1 cellular context compared by ENCODE assay signal in the genomic region with DNA sequence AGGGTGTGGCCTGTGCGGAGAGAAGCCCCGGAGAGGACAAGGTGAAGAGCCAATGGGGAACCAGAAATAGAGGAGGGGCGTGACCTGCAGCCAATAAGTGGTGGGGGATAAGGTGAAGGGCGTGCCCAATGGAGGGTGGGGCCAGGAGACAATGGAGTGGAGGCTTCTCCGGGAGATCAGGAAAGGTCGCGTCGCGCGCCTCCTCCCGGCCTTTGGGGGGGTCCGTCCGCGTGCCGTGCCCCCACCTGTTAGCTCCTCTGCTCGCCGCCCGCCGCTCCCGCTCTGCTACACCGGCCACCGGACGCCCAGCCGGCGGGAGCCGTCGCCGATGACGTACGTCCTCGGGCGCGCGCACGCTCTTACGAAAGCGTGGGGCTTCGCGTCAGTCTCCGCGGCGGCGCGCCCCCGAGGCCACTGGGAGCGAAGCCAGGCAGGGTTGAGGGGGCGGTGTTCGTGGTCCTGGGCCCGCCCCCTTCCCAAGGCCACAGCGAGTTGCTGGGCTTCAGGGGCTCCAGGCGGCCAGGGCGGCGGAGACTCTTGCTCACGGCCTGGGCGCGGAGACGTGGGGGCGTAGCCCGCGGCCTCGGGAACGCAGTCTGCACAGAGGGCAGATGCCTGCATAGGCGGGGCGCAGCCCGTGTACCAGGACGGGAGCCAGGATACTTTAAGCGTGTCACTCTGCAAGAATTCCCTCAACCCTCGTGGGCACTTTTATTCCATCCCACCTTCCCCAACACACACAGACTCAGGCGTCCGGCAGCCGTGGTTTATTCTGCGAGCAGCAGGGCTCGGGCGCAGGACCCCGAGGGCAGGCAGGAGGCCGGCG.
TF ChIP-seq lines count a peak whose summit lies in the region.

A gene (minus strand): TSS at position 337 of the 826 bp plus-strand sequence. CDS start 3,353 bp downstream, outside the sequence.

TF ChIP-seq in HepG2, 621 proteins besides CTCF, POLR2A, EP300 and RAD21 (continued from another document and continues in another):
- TF ChIP-seq, protein P1, sequence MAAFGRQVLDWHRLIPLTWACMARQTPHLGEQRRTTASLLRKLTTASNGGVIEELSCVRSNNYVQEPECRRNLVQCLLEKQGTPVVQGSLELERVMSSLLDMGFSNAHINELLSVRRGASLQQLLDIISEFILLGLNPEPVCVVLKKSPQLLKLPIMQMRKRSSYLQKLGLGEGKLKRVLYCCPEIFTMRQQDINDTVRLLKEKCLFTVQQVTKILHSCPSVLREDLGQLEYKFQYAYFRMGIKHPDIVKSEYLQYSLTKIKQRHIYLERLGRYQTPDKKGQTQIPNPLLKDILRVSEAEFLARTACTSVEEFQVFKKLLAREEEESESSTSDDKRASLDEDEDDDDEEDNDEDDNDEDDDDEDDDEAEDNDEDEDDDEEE (CRISPR knock-in tag; IDR thresholded peaks at IDR 0.05): peak; percentile 93; the same call in 1 of the 2 replicates
- TF ChIP-seq, protein P2, sequence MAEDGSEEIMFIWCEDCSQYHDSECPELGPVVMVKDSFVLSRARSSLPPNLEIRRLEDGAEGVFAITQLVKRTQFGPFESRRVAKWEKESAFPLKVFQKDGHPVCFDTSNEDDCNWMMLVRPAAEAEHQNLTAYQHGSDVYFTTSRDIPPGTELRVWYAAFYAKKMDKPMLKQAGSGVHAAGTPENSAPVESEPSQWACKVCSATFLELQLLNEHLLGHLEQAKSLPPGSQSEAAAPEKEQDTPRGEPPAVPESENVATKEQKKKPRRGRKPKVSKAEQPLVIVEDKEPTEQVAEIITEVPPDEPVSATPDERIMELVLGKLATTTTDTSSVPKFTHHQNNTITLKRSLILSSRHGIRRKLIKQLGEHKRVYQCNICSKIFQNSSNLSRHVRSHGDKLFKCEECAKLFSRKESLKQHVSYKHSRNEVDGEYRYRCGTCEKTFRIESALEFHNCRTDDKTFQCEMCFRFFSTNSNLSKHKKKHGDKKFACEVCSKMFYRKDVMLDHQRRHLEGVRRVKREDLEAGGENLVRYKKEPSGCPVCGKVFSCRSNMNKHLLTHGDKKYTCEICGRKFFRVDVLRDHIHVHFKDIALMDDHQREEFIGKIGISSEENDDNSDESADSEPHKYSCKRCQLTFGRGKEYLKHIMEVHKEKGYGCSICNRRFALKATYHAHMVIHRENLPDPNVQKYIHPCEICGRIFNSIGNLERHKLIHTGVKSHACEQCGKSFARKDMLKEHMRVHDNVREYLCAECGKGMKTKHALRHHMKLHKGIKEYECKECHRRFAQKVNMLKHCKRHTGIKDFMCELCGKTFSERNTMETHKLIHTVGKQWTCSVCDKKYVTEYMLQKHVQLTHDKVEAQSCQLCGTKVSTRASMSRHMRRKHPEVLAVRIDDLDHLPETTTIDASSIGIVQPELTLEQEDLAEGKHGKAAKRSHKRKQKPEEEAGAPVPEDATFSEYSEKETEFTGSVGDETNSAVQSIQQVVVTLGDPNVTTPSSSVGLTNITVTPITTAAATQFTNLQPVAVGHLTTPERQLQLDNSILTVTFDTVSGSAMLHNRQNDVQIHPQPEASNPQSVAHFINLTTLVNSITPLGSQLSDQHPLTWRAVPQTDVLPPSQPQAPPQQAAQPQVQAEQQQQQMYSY (CRISPR knock-in tag; IDR thresholded peaks at IDR 0.05): no peak
- TF ChIP-seq ZNF44 (CRISPR knock-in tag; IDR thresholded peaks at IDR 0.05): peak; percentile 80; the same call in 1 of the 2 replicates
- no peak for TF ChIP-seq HDAC6 (IDR thresholded peaks at IDR 0.05; ENCODE audit: low read depth, low read length)
- no peak for TF ChIP-seq ZNF652 (CRISPR knock-in tag; IDR thresholded peaks at IDR 0.05; ENCODE audit: borderline replicate concordance, low read depth)
- TF ChIP-seq ZNF775 (CRISPR knock-in tag; IDR thresholded peaks at IDR 0.05; ENCODE audit: borderline replicate concordance): no peak
- TF ChIP-seq ARNTL (CRISPR knock-in tag; IDR thresholded peaks at IDR 0.05): peak; percentile 50; the same call in 1 of the 2 replicates
- TF ChIP-seq KLF6 (CRISPR knock-in tag; IDR thresholded peaks at IDR 0.05): no peak
- TF ChIP-seq HOXA7 (CRISPR knock-in tag; IDR thresholded peaks at IDR 0.05): no peak
- TF ChIP-seq NFKBIZ (CRISPR knock-in tag; IDR thresholded peaks at IDR 0.05): peak; percentile 42; the same call in 1 of the 2 replicates
- no peak for TF ChIP-seq PHF5A (CRISPR knock-in tag; IDR thresholded peaks at IDR 0.05; ENCODE audit: low read depth, unreplicated experiment)
- TF ChIP-seq, protein P3, sequence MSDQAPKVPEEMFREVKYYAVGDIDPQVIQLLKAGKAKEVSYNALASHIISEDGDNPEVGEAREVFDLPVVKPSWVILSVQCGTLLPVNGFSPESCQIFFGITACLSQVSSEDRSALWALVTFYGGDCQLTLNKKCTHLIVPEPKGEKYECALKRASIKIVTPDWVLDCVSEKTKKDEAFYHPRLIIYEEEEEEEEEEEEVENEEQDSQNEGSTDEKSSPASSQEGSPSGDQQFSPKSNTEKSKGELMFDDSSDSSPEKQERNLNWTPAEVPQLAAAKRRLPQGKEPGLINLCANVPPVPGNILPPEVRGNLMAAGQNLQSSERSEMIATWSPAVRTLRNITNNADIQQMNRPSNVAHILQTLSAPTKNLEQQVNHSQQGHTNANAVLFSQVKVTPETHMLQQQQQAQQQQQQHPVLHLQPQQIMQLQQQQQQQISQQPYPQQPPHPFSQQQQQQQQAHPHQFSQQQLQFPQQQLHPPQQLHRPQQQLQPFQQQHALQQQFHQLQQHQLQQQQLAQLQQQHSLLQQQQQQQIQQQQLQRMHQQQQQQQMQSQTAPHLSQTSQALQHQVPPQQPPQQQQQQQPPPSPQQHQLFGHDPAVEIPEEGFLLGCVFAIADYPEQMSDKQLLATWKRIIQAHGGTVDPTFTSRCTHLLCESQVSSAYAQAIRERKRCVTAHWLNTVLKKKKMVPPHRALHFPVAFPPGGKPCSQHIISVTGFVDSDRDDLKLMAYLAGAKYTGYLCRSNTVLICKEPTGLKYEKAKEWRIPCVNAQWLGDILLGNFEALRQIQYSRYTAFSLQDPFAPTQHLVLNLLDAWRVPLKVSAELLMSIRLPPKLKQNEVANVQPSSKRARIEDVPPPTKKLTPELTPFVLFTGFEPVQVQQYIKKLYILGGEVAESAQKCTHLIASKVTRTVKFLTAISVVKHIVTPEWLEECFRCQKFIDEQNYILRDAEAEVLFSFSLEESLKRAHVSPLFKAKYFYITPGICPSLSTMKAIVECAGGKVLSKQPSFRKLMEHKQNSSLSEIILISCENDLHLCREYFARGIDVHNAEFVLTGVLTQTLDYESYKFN (CRISPR knock-in tag; conservative IDR thresholded peaks at IDR 0.05): peak; percentile 76
- TF ChIP-seq, protein P4, sequence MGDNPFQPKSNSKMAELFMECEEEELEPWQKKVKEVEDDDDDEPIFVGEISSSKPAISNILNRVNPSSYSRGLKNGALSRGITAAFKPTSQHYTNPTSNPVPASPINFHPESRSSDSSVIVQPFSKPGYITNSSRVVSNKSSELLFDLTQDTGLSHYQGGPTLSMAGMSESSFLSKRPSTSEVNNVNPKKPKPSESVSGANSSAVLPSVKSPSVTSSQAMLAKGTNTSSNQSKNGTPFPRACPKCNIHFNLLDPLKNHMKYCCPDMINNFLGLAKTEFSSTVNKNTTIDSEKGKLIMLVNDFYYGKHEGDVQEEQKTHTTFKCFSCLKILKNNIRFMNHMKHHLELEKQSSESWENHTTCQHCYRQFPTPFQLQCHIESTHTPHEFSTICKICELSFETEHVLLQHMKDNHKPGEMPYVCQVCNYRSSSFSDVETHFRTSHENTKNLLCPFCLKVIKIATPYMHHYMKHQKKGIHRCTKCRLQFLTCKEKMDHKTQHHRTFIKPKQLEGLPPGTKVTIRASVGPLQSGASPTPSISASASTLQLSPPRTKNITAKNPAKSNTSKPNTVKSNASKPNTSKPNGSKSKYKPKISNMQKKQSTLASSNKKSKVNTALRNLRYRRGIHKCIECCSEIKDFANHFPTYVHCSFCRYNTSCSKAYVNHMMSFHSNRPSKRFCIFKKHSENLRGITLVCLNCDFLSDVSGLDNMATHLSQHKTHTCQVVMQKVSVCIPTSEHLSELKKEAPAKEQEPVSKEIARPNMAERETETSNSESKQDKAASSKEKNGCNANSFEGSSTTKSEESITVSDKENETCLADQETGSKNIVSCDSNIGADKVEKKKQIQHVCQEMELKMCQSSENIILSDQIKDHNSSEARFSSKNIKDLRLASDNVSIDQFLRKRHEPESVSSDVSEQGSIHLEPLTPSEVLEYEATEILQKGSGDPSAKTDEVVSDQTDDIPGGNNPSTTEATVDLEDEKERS (CRISPR knock-in tag; IDR thresholded peaks at IDR 0.05): 0 out of 2 replicates have a peak, but pooled peaks have one; percentile 57
- peak; percentile 78 for TF ChIP-seq SOX5 (CRISPR knock-in tag; IDR thresholded peaks at IDR 0.05; ENCODE audit: borderline replicate concordance)
- peak; percentile 89 for TF ChIP-seq GABPB1 (CRISPR knock-in tag; IDR thresholded peaks at IDR 0.05)
- TF ChIP-seq, protein P5, sequence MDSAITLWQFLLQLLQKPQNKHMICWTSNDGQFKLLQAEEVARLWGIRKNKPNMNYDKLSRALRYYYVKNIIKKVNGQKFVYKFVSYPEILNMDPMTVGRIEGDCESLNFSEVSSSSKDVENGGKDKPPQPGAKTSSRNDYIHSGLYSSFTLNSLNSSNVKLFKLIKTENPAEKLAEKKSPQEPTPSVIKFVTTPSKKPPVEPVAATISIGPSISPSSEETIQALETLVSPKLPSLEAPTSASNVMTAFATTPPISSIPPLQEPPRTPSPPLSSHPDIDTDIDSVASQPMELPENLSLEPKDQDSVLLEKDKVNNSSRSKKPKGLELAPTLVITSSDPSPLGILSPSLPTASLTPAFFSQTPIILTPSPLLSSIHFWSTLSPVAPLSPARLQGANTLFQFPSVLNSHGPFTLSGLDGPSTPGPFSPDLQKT (CRISPR knock-in tag; IDR thresholded peaks at IDR 0.05; ENCODE audit: borderline replicate concordance): no peak
- TF ChIP-seq, protein P6, sequence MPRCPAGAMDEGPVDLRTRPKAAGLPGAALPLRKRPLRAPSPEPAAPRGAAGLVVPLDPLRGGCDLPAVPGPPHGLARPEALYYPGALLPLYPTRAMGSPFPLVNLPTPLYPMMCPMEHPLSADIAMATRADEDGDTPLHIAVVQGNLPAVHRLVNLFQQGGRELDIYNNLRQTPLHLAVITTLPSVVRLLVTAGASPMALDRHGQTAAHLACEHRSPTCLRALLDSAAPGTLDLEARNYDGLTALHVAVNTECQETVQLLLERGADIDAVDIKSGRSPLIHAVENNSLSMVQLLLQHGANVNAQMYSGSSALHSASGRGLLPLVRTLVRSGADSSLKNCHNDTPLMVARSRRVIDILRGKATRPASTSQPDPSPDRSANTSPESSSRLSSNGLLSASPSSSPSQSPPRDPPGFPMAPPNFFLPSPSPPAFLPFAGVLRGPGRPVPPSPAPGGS (CRISPR knock-in tag; IDR thresholded peaks at IDR 0.05): peak; percentile 85
- peak; percentile 34 for TF ChIP-seq POGZ (CRISPR knock-in tag; IDR thresholded peaks at IDR 0.05)
- TF ChIP-seq ZNF776 (CRISPR knock-in tag; IDR thresholded peaks at IDR 0.05): no peak; the same call in 1 of the 2 replicates
- TF ChIP-seq SALL2 (CRISPR knock-in tag; IDR thresholded peaks at IDR 0.05): no peak; the same call in 1 of the 2 replicates
- TF ChIP-seq REXO4 (CRISPR knock-in tag; IDR thresholded peaks at IDR 0.05; ENCODE audit: borderline replicate concordance): peak; percentile 32; the same call in 1 of the 2 replicates
- peak; percentile 87 for TF ChIP-seq GATAD1 (CRISPR knock-in tag; IDR thresholded peaks at IDR 0.05)
- peak; percentile 85; the same call in 1 of the 2 replicates for TF ChIP-seq MAF1 (CRISPR knock-in tag; IDR thresholded peaks at IDR 0.05; ENCODE audit: borderline replicate concordance)
- 0 out of 2 replicates have a peak, but pooled peaks have one; percentile 26 for TF ChIP-seq HOXA9 (CRISPR knock-in tag; IDR thresholded peaks at IDR 0.05; ENCODE audit: borderline replicate concordance)
- no peak; the same call in 1 of the 2 replicates for TF ChIP-seq XBP1 (CRISPR knock-in tag; IDR thresholded peaks at IDR 0.05)
- peak; percentile 92 for TF ChIP-seq CCDC6 (CRISPR knock-in tag; IDR thresholded peaks at IDR 0.05)
- peak; percentile 43; the same call in 1 of the 2 replicates for TF ChIP-seq KLF13 (CRISPR knock-in tag; IDR thresholded peaks at IDR 0.05)
- peak; percentile 79 for TF ChIP-seq POLR2G (IDR thresholded peaks at IDR 0.05; ENCODE audit: low read depth, low read length)
- TF ChIP-seq HNF4A (CRISPR knock-in tag; IDR thresholded peaks at IDR 0.05): no peak
- TF ChIP-seq, protein P7, sequence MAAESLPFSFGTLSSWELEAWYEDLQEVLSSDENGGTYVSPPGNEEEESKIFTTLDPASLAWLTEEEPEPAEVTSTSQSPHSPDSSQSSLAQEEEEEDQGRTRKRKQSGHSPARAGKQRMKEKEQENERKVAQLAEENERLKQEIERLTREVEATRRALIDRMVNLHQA (CRISPR knock-in tag; IDR thresholded peaks at IDR 0.05): no peak
- no peak; the same call in 1 of the 2 replicates for TF ChIP-seq ZNF569 (CRISPR knock-in tag; IDR thresholded peaks at IDR 0.05; ENCODE audit: borderline replicate concordance)
- TF ChIP-seq ZNF678 (CRISPR knock-in tag; IDR thresholded peaks at IDR 0.05): 0 out of 2 replicates have a peak, but pooled peaks have one; percentile 84
- TF ChIP-seq, protein P8, sequence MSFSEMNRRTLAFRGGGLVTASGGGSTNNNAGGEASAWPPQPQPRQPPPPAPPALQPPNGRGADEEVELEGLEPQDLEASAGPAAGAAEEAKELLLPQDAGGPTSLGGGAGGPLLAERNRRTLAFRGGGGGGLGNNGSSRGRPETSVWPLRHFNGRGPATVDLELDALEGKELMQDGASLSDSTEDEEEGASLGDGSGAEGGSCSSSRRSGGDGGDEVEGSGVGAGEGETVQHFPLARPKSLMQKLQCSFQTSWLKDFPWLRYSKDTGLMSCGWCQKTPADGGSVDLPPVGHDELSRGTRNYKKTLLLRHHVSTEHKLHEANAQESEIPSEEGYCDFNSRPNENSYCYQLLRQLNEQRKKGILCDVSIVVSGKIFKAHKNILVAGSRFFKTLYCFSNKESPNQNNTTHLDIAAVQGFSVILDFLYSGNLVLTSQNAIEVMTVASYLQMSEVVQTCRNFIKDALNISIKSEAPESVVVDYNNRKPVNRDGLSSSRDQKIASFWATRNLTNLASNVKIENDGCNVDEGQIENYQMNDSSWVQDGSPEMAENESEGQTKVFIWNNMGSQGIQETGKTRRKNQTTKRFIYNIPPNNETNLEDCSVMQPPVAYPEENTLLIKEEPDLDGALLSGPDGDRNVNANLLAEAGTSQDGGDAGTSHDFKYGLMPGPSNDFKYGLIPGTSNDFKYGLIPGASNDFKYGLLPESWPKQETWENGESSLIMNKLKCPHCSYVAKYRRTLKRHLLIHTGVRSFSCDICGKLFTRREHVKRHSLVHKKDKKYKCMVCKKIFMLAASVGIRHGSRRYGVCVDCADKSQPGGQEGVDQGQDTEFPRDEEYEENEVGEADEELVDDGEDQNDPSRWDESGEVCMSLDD (CRISPR knock-in tag; IDR thresholded peaks at IDR 0.05; ENCODE audit: borderline replicate concordance): no peak
